ENCODE assay signal across 8 cellular contexts in genomic region chr7:77759294-77759889, GRCh38. TPM values are rescaled to one million over a fixed set of nuclear protein-coding genes. Genes with fewer than 3 reads are reported as not detected.
A peak's percentile ranks its signal among the peaks of the same experiment; 100 is the strongest.
DNase-seq lines count a peak whose midpoint lies in the region; ATAC-seq, FAIRE-seq and TF ChIP-seq lines count a peak whose summit lies in the region.

No MANE protein-coding gene starts in this region.

- no peak overlapping the region for H3K4me3 ChIP-seq in parathyroid adenoma (ENCODE audit: low read depth, low read length)

- H3K9me3 Mint-ChIP-seq in activated naive CD4-positive, alpha-beta T cell treated with anti-CD3 and anti-CD28 coated beads for 36 hours, result no peaks in the 10 kb centered on the region

- no peak overlapping the region for H3K4me2 ChIP-seq in parathyroid adenoma (ENCODE audit: low read length)

- peaks cover 32% of the 10 kb centered on the region for H3K4me1 Mint-ChIP-seq in activated naive CD4-positive, alpha-beta T cell treated with anti-CD3 and anti-CD28 coated beads for 36 hours (ENCODE audit: low read depth)

- CTCF ChIA-PET in GM10248 (lab: Yijun Ruan, JAX), result interaction anchor here (0.6 to 3.6 kb wide), 32 partner anchors 10 to 217 kb away, joined by 3 to 43 read pairs (median 4); partner anchors contain the start of gene RSBN1L
- CTCF ChIA-PET in activated naive CD4-positive, alpha-beta T cell treated with anti-CD3 and anti-CD28 coated beads for 36 hours (lab: Charles Lee), result interaction anchor here (0.6 to 3.7 kb wide), 21 partner anchors 12 to 369 kb away, joined by 3 to 52 read pairs (median 4); partner anchors contain the start of gene RSBN1L

- no peak overlapping the region for H3K4me3 Mint-ChIP-seq in activated naive CD4-positive, alpha-beta T cell treated with anti-CD3 and anti-CD28 coated beads for 36 hours

- DNase-seq in GM10248 (ENCODE audit: extremely low spot score) (peak; percentile 34), LHCN-M2 (ENCODE audit: low read depth) (peak; percentile 73), SHP77 treated with DMSO at 0.1 percent for 48 hours (lab: John Stamatoyannopoulos, UW) (peak; percentile 8), globus pallidus (ENCODE audit: low spot score) (peak; percentile 66), urothelium cell line (ENCODE audit: low spot score) (peak; percentile 48)
- peak; percentile 84 for DNase-seq in activated naive CD4-positive, alpha-beta T cell treated with anti-CD3 and anti-CD28 coated beads for 36 hours

- ATAC-seq in GM18868 (IDR thresholded peaks at IDR 0.05; ENCODE audit: unreplicated experiment), result no peak

- no peak overlapping the region for H3K27ac Mint-ChIP-seq in activated naive CD4-positive, alpha-beta T cell treated with anti-CD3 and anti-CD28 coated beads for 36 hours

- peaks cover 15% of the 10 kb centered on the region for H3K79me2 ChIP-seq in parathyroid adenoma

- no peaks in the 10 kb centered on the region for H3K27me3 ChIP-seq in parathyroid adenoma (ENCODE audit: control insufficient read depth, insufficient read depth, low read length)

- no peaks in the 10 kb centered on the region for H3K27me3 Mint-ChIP-seq in activated naive CD4-positive, alpha-beta T cell treated with anti-CD3 and anti-CD28 coated beads for 36 hours (ENCODE audit: low read depth)

- FAIRE-seq in urothelium cell line (lab: Jason Lieb, UNC), result no peak

- POLR2A ChIA-PET in GM10248 (lab: Yijun Ruan, JAX), result no interaction called here

- H3K4me1 ChIP-seq in parathyroid adenoma, result peaks cover 3% of the 10 kb centered on the region

- H3K9me3 ChIP-seq in parathyroid adenoma (ENCODE audit: control insufficient read depth, low read length), result no peaks in the 10 kb centered on the region

- TF ChIP-seq CTCF in GM10248 (IDR thresholded peaks at IDR 0.05; ENCODE audit: control extremely low read depth, extremely low read depth, low read depth, missing control alignments), result peak; percentile 78
- TF ChIP-seq CTCF in parathyroid adenoma (IDR thresholded peaks at IDR 0.05), result peak; percentile 89

- no peaks in the 10 kb centered on the region for H3K36me3 ChIP-seq in parathyroid adenoma (ENCODE audit: control insufficient read depth, insufficient read depth, low read length)

- no peak overlapping the region for H3K27ac ChIP-seq in parathyroid adenoma

- no peak overlapping the region for H2AFZ ChIP-seq in parathyroid adenoma

- intact Hi-C loops in activated naive CD4-positive, alpha-beta T cell treated with anti-CD3 and anti-CD28 coated beads for 36 hours (cut with micrococcal nuclease), result loop anchor here (1.0 to 5.0 kb wide), 7 partner anchors 39 to 407 kb away; partner anchors contain the start of genes PHTF2, RSBN1L and TMEM60

- H3K36me3 Mint-ChIP-seq in activated naive CD4-positive, alpha-beta T cell treated with anti-CD3 and anti-CD28 coated beads for 36 hours (ENCODE audit: low read depth), result peaks cover 4% of the 10 kb centered on the region

- no peak overlapping the region for H3K9ac ChIP-seq in parathyroid adenoma

RNA-seq across cellular contexts. Expression of gene TMEM60, which starts 38.8 kb away (rescaled TPM):
- total RNA-seq in LHCN-M2 (2014; rRNA removed), result 38.2 and 44.8 TPM in 2 replicates
- 32.7 TPM for polyA plus RNA-seq in LHCN-M2 (2012)
- 10 to 100 TPM; 11.1 to 11.4 TPM for total RNA-seq in activated naive CD4-positive, alpha-beta T cell treated with anti-CD3 and anti-CD28 coated beads for 36 hours

RNA-seq across cellular contexts. Expression of gene PHTF2, which starts 39.2 kb away (rescaled TPM):
- 49.6 and 51.7 TPM in 2 replicates for total RNA-seq in LHCN-M2 (2014; rRNA removed)
- 10.3 TPM for polyA plus RNA-seq in LHCN-M2 (2012)
- 10 to 100 TPM; 24.5 to 25.3 TPM for total RNA-seq in activated naive CD4-positive, alpha-beta T cell treated with anti-CD3 and anti-CD28 coated beads for 36 hours

Comparison
In these comparisons a context has a peak if more than half of its experiments do, and no peak if none do; other contexts are left out.
1. DNase-seq: peak in every context shown above with its lines; median percentile 84 in activated naive CD4-positive, alpha-beta T cell treated with anti-CD3 and anti-CD28 coated beads for 36 hours; 73 in LHCN-M2; 66 in globus pallidus; 48 in urothelium cell line; 34 in GM10248; 8 in SHP77 treated with DMSO at 0.1 percent for 48 hours.